Comparison of ENCODE assay signal across 8 cellular contexts in genomic region chr6:31079656-31080261, GRCh38. TPM values are rescaled to one million over a fixed set of nuclear protein-coding genes. Genes with fewer than 3 reads are reported as not detected.
A peak's percentile ranks its signal among the peaks of the same experiment; 100 is the strongest.
DNase-seq lines count a peak whose midpoint lies in the region; ATAC-seq lines count a peak whose summit lies in the region.

No MANE protein-coding gene starts in this region.

- H3K4me3 ChIP-seq in right cardiac atrium (ENCODE audit: low read length), result no peak overlapping the region

- H3K27me3 ChIP-seq in right cardiac atrium (ENCODE audit: control insufficient read depth, insufficient read depth), result no peaks in the 10 kb centered on the region

- H3K27ac ChIP-seq in right cardiac atrium (ENCODE audit: low read length), result no peak overlapping the region

- ATAC-seq in right cardiac atrium (peak; percentile 73), sciatic nerve (peak; percentile 84), HG02623 (IDR thresholded peaks at IDR 0.05; ENCODE audit: unreplicated experiment) (no peak), GM21423 (IDR thresholded peaks at IDR 0.05; ENCODE audit: unreplicated experiment) (no peak)

- WGBS in right cardiac atrium, result 19% methylated on average over 22 of the region's 22 CpGs

- intact Hi-C loops in right cardiac atrium (cut with DNase I) (loop anchor here in 3 of 4 donors (5.0 to 10.0 kb wide), 4 partner anchors 165 to 405 kb away; partner anchors contain the start of genes DHX16 (in 1 of the 3) and VARS2 (in 1 of the 3)), sciatic nerve (cut with DNase I) (loop anchor here (5.0 kb wide), 1 partner anchor 162 kb away; no protein-coding TSS in a partner anchor)

- H3K9me3 ChIP-seq in right cardiac atrium (ENCODE audit: control insufficient read depth, low read length), result no peaks in the 10 kb centered on the region

- DNase-seq in ELF-1 (ENCODE audit: low read depth, low spot score) (peak; percentile 81), NCI-H1105 treated with DMSO at 0.1 percent for 48 hours (lab: John Stamatoyannopoulos, UW) (peak; percentile 76), T-helper 22 cell (ENCODE audit: low read depth) (peak; percentile 18), amygdala (lab: John Stamatoyannopoulos, UW) (peak in 44 of 56 donors; percentile 16 to 88 (median 46)), right cardiac atrium (peak in 2 of 3 donors; percentile 35 to 82), sciatic nerve (ENCODE audit: low spot score) (peak; percentile 81)

- no peaks in the 10 kb centered on the region for H3K4me1 ChIP-seq in right cardiac atrium (ENCODE audit: control insufficient read depth, insufficient read depth, low read length)

RNA-seq across cellular contexts. Expression of gene C6orf15, which starts 32.6 kb away (rescaled TPM):
- total RNA-seq in right cardiac atrium (not detected), sciatic nerve (not detected)
- polyA plus RNA-seq in right cardiac atrium, result not detected

RNA-seq across cellular contexts. Expression of gene PSORS1C1, which starts 34.8 kb away (rescaled TPM):
- total RNA-seq in right cardiac atrium (1 to 10 TPM; 1.4 to 4.5 (median 4.4) TPM), sciatic nerve (0.62 TPM)
- 6.5 TPM for polyA plus RNA-seq in right cardiac atrium

RNA-seq across cellular contexts. Expression of gene CDSN, which starts 40.5 kb away (rescaled TPM):
- total RNA-seq in right cardiac atrium (under 1 TPM in 2 of 4 donors, not detected in 2; 0.14 to 0.17 TPM), sciatic nerve (not detected)
- 0.11 TPM for polyA plus RNA-seq in right cardiac atrium

RNA-seq across cellular contexts. Expression of gene PSORS1C2, which starts 59.1 kb away (rescaled TPM):
- total RNA-seq in right cardiac atrium (not detected), sciatic nerve (not detected)
- polyA plus RNA-seq in right cardiac atrium, result not detected

Comparison
In these comparisons a context has a peak if more than half of its experiments do, and no peak if none do; other contexts are left out.
1. DNase-seq: peak in every context shown above with its lines; median percentile 81 in ELF-1; 81 in sciatic nerve; 76 in NCI-H1105 treated with DMSO at 0.1 percent for 48 hours; 58 in right cardiac atrium; 46 in amygdala; 18 in T-helper 22 cell.
2. ATAC-seq: peak in right cardiac atrium (2 of 2) and sciatic nerve (single experiment); none in HG02623 (single experiment) and GM21423 (single experiment).